Comparison of ENCODE assay signal across 2 cellular contexts in the genomic region with DNA sequence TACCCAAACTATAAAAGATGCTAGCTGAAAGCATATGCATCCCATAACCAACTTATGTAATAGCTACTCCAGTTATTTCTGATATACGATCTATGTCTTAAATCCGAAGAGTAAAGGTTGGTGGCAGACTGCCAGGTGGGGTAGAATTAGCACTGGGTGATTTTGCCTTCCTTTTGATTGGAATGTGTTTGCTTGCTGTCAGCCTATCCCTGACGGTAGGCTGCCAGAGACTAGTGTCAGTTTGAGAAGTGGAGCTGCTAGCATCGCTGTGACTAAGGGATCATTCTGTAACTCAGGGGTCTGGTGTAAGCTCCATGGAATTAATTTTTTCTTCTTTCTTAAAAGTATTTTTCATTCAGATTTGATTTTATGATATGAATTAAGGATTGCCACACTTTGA.
TF ChIP-seq lines count a peak whose summit lies in the region.

No MANE protein-coding gene starts in this region.

TF ChIP-seq in HepG2, 621 proteins besides CTCF, POLR2A, EP300 and RAD21:
- no peak for TF ChIP-seq MIER3 (CRISPR knock-in tag; IDR thresholded peaks at IDR 0.05; ENCODE audit: borderline replicate concordance)
- TF ChIP-seq ZFP41 (CRISPR knock-in tag; IDR thresholded peaks at IDR 0.05; ENCODE audit: borderline replicate concordance) = no peak
- TF ChIP-seq, protein P1, sequence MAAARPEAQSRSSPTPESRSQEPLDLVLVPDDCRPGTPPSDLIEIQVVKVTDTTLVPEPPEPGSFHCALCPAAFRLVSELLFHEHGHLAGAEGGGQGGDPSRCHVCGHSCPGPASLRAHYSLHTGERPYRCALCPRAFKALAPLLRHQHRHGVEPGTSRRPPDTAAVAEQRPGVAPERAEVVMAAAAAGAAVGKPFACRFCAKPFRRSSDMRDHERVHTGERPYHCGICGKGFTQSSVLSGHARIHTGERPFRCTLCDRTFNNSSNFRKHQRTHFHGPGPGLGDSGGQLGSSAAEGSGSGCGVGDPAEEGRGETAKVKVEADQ (CRISPR knock-in tag; IDR thresholded peaks at IDR 0.05; ENCODE audit: borderline replicate concordance) = no peak
- no peak for TF ChIP-seq SAFB2 (CRISPR knock-in tag; IDR thresholded peaks at IDR 0.05; ENCODE audit: borderline replicate concordance, low read depth)
- TF ChIP-seq, protein P2, sequence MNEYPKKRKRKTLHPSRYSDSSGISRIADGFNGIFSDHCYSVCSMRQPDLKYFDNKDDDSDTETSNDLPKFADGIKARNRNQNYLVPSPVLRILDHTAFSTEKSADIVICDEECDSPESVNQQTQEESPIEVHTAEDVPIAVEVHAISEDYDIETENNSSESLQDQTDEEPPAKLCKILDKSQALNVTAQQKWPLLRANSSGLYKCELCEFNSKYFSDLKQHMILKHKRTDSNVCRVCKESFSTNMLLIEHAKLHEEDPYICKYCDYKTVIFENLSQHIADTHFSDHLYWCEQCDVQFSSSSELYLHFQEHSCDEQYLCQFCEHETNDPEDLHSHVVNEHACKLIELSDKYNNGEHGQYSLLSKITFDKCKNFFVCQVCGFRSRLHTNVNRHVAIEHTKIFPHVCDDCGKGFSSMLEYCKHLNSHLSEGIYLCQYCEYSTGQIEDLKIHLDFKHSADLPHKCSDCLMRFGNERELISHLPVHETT (CRISPR knock-in tag; conservative IDR thresholded peaks at IDR 0.05) = no peak
- TF ChIP-seq ZNF782 (CRISPR knock-in tag; IDR thresholded peaks at IDR 0.05; ENCODE audit: borderline replicate concordance) = no peak
- no peak for TF ChIP-seq SKI (IDR thresholded peaks at IDR 0.05; ENCODE audit: partially characterized antibody)

TF ChIP-seq in H1, 55 proteins besides CTCF, POLR2A, EP300 and RAD21:
- TF ChIP-seq NANOG (IDR thresholded peaks at IDR 0.05; ENCODE audit: insufficient read depth, low read depth, low read length, poor library complexity, severe bottlenecking) = no peak
- TF ChIP-seq HDAC2 (IDR thresholded peaks at IDR 0.05; ENCODE audit: borderline replicate concordance in 1 of 2, low read depth in 2 of 2, low read length in 2 of 2) = no peak
- TF ChIP-seq, protein P3, sequence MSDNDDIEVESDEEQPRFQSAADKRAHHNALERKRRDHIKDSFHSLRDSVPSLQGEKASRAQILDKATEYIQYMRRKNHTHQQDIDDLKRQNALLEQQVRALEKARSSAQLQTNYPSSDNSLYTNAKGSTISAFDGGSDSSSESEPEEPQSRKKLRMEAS (IDR thresholded peaks at IDR 0.05) = no peak
- no peak for TF ChIP-seq SIN3A (conservative IDR thresholded peaks at IDR 0.05 in 1 of 2, IDR thresholded peaks at IDR 0.05 in 1 of 2; ENCODE audit: low read depth in 1 of 2, low read length in 2 of 2)
- TF ChIP-seq CTBP2 (IDR thresholded peaks at IDR 0.05; ENCODE audit: borderline replicate concordance, insufficient read depth, insufficient read length, low read length) = no peak
- TF ChIP-seq JUND (IDR thresholded peaks at IDR 0.05; ENCODE audit: low read length) = no peak
